27 cellular contexts compared by ENCODE assay signal in the genomic region with DNA sequence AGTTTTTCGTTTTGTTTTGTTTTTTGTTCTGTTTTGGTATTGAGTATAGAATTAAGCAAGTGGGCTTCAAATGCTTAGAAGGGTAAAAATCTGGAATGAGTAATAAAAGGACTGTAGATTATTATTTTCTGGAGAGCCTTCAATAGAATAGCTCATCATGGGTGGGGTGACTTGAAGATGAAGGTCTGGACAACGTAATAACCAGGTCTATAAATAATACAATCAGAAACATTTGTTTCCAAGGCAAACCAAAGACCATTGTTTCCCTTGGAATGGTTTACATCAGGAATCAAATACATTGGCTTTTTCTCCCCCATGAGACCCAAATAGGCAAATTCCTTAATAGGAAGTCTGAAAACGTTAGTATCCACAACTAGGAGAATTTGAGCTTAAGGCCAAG.
"Had no signal": no experiment of that assay in that cellular context is flagged by ENCODE, and none has a peak within 500 bp of the region (broad histone marks: within the 10 kb centered on the region; RNA-seq: fewer than 3 reads in every experiment).

No MANE protein-coding gene starts in this region.

- H3K27ac ChIP-seq: neural progenitor cell, ovary, parathyroid adenoma, psoas muscle, right lobe of liver, sigmoid colon, stomach, thoracic aorta, thyroid gland, tibial nerve, upper lobe of left lung, vagina had no signal

- H3K4me1 Mint-ChIP-seq: neural progenitor cell; stimulated activated effector memory CD8-positive, alpha-beta T cell treated with anti-CD3 and anti-CD28 coated beads, Interleukin-12 subunit alpha, Interleukin-12 subunit beta, amount 100 ng/mL, for 72 hours; stimulated activated naive B cell treated with anti-CD40 and anti-IgM and Interleukin-4, amounts not matched to agents 10 μg/mL and 1 μg/mL and 100 μg/mL, for 72 hours had no signal

- H3K79me2 ChIP-seq: parathyroid adenoma had no signal

- H3K4me2 ChIP-seq: neural progenitor cell had no signal

- DNase-seq: occipital lobe; ovary; posterior cingulate gyrus; psoas muscle; right cardiac atrium; right lobe of liver; sigmoid colon; small intestine; stimulated activated CD4-positive, alpha-beta T cell treated with anti-CD3 and anti-CD28 coated beads, Interleukin-15, amount 100 ng/mL, for 24 hours; stimulated activated CD4-positive, alpha-beta T cell treated with anti-CD3 and anti-CD28 coated beads, Interleukin-2, amount 100 ng/mL, for 24 hours; stimulated activated CD4-positive, alpha-beta T cell treated with anti-CD3 and anti-CD28 coated beads, Interleukin-2, amount 100 ng/mL, for 48 hours; stimulated activated CD4-positive, alpha-beta T cell treated with anti-CD3 and anti-CD28 coated beads, Interleukin-4, amount 100 ng/mL, for 24 hours; stimulated activated naive B cell treated with anti-CD40 and anti-IgM and Interleukin-4, amounts not matched to agents 10 μg/mL and 1 μg/mL and 100 μg/mL, for 72 hours; stimulated activated naive CD4-positive, alpha-beta T cell treated with Interleukin-2 at 50 U/mL for 16 hours; stomach; thyroid gland; trophoblast cell; upper lobe of left lung had no signal

- H3K27me3 ChIP-seq: neural progenitor cell, ovary, right lobe of liver, sigmoid colon, stomach, thyroid gland, tibial nerve, upper lobe of left lung, vagina had no signal

- H2AFZ ChIP-seq: neural progenitor cell, parathyroid adenoma had no signal

- H3K27me3 Mint-ChIP-seq: progenitor cell of endocrine pancreas; stimulated activated naive B cell treated with anti-CD40 and anti-IgM and Interleukin-4, amounts not matched to agents 10 μg/mL and 1 μg/mL and 100 μg/mL, for 72 hours; stimulated activated naive CD8-positive, alpha-beta T cell treated with anti-CD3 and anti-CD28 coated beads, Interleukin-15, Interleukin-2, amounts not matched to agents 100 ng/mL and 50 ng/mL, for 24 hours had no signal

- H3K9me3 Mint-ChIP-seq: natural killer cell treated with Interleukin-12 subunit alpha and Interleukin-12 subunit beta and Interleukin-15 and Interleukin-18, amount 100 ng/mL, for 72 hours; stimulated activated effector memory CD8-positive, alpha-beta T cell treated with anti-CD3 and anti-CD28 coated beads, Interleukin-12 subunit alpha, Interleukin-12 subunit beta, amount 100 ng/mL, for 72 hours; stimulated activated naive CD8-positive, alpha-beta T cell treated with anti-CD3 and anti-CD28 coated beads, Interleukin-15, Interleukin-2, amounts not matched to agents 100 ng/mL and 50 ng/mL, for 24 hours had no signal

- H3K27ac Mint-ChIP-seq: natural killer cell treated with Interleukin-12 subunit alpha and Interleukin-12 subunit beta and Interleukin-15 and Interleukin-18, amount 100 ng/mL, for 72 hours; neural progenitor cell; progenitor cell of endocrine pancreas; stimulated activated effector memory CD8-positive, alpha-beta T cell treated with anti-CD3 and anti-CD28 coated beads, Interleukin-12 subunit alpha, Interleukin-12 subunit beta, amount 100 ng/mL, for 72 hours; stimulated activated naive B cell treated with anti-CD40 and anti-IgM and Interleukin-4, amounts not matched to agents 10 μg/mL and 1 μg/mL and 100 μg/mL, for 72 hours; stimulated activated naive CD8-positive, alpha-beta T cell treated with anti-CD3 and anti-CD28 coated beads, Interleukin-15, Interleukin-2, amounts not matched to agents 100 ng/mL and 50 ng/mL, for 24 hours had no signal

- H3K9me3 ChIP-seq: ovary, psoas muscle, right lobe of liver, sigmoid colon, stomach, thoracic aorta, thyroid gland, tibial nerve, upper lobe of left lung, vagina had no signal

- H3K4me3 Mint-ChIP-seq: natural killer cell treated with Interleukin-12 subunit alpha and Interleukin-12 subunit beta and Interleukin-15 and Interleukin-18, amount 100 ng/mL, for 72 hours; neural progenitor cell; stimulated activated effector memory CD8-positive, alpha-beta T cell treated with anti-CD3 and anti-CD28 coated beads, Interleukin-12 subunit alpha, Interleukin-12 subunit beta, amount 100 ng/mL, for 72 hours; stimulated activated naive B cell treated with anti-CD40 and anti-IgM and Interleukin-4, amounts not matched to agents 10 μg/mL and 1 μg/mL and 100 μg/mL, for 72 hours; stimulated activated naive CD8-positive, alpha-beta T cell treated with anti-CD3 and anti-CD28 coated beads, Interleukin-15, Interleukin-2, amounts not matched to agents 100 ng/mL and 50 ng/mL, for 24 hours had no signal

- H3K4me1 ChIP-seq: parathyroid adenoma, psoas muscle, right lobe of liver, sigmoid colon, stomach, thyroid gland, tibial nerve, upper lobe of left lung, vagina had no signal

- H3K9ac ChIP-seq: neural progenitor cell, parathyroid adenoma had no signal

- H3K4me3 ChIP-seq: neural progenitor cell, ovary, psoas muscle, right lobe of liver, sigmoid colon, stomach, thoracic aorta, thyroid gland, tibial nerve, upper lobe of left lung, vagina had no signal

- ATAC-seq: natural killer cell treated with Interleukin-12 subunit alpha and Interleukin-12 subunit beta and Interleukin-15 and Interleukin-18, amount 100 ng/mL, for 72 hours; psoas muscle; right cardiac atrium; right lobe of liver; stimulated activated effector memory CD8-positive, alpha-beta T cell treated with anti-CD3 and anti-CD28 coated beads, Interleukin-12 subunit alpha, Interleukin-12 subunit beta, amount 100 ng/mL, for 72 hours; stimulated activated naive B cell treated with anti-CD40 and anti-IgM and Interleukin-4, amounts not matched to agents 10 μg/mL and 1 μg/mL and 100 μg/mL, for 72 hours had no signal

- H3K36me3 ChIP-seq: neural progenitor cell, ovary, right lobe of liver, sigmoid colon, stomach, thoracic aorta, thyroid gland, tibial nerve, upper lobe of left lung, vagina had no signal

- H3K36me3 Mint-ChIP-seq: neural progenitor cell; stimulated activated effector memory CD8-positive, alpha-beta T cell treated with anti-CD3 and anti-CD28 coated beads, Interleukin-12 subunit alpha, Interleukin-12 subunit beta, amount 100 ng/mL, for 72 hours had no signal
